Comparison of ENCODE assay signal across 1 cellular context in the genomic region with DNA sequence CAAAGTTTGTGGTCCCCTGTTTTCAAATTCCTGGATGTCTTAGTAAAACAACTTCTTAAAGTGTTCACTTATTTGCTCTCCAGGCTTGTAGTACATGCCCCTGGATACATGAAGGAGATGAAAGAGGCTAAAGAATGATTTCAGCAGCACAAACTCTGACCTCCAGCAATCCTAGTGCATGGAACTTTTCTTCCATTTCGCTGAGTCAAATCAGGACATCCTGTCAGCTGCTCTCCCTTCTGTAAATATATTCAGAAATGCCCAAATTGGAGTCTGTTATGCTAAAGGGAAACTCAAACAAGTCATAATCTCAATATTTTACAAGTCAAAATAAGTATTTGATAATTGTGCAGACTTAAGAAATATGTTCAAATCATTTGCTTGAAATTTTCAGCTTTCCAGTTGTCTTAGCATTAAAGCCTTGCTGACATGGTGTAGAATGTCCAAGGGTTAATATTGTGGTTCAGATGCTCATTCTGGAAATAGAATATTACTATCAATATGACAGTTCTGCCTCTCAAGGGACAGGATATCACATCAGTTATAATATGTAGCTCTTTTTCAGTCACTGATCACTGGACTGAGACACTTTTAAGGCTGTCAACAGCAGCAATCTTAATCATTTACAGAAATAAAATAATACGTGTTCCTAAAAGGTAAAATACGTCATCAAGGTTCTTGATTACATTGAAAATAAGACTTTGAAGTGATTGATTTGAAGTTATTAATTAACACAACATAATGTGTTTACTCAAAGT.
TF ChIP-seq lines count a peak whose summit lies in the region.

No MANE protein-coding gene starts in this region.

TF ChIP-seq in GM12878, 131 proteins besides CTCF, POLR2A, EP300 and RAD21 (continued from another document):
- TF ChIP-seq, protein P1, sequence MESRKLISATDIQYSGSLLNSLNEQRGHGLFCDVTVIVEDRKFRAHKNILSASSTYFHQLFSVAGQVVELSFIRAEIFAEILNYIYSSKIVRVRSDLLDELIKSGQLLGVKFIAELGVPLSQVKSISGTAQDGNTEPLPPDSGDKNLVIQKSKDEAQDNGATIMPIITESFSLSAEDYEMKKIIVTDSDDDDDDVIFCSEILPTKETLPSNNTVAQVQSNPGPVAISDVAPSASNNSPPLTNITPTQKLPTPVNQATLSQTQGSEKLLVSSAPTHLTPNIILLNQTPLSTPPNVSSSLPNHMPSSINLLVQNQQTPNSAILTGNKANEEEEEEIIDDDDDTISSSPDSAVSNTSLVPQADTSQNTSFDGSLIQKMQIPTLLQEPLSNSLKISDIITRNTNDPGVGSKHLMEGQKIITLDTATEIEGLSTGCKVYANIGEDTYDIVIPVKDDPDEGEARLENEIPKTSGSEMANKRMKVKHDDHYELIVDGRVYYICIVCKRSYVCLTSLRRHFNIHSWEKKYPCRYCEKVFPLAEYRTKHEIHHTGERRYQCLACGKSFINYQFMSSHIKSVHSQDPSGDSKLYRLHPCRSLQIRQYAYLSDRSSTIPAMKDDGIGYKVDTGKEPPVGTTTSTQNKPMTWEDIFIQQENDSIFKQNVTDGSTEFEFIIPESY (IDR thresholded peaks at IDR 0.05) = no peak
- no peak for TF ChIP-seq SMAD1 (IDR thresholded peaks at IDR 0.05; ENCODE audit: low read depth, partially characterized antibody)
- TF ChIP-seq ZZZ3 (IDR thresholded peaks at IDR 0.05; ENCODE audit: control insufficient read depth, insufficient read length, low read depth) = no peak
- TF ChIP-seq ZNF207 (IDR thresholded peaks at IDR 0.05; ENCODE audit: borderline replicate concordance) = no peak
- no peak for TF ChIP-seq RB1 (IDR thresholded peaks at IDR 0.05; ENCODE audit: borderline replicate concordance)
- TF ChIP-seq, protein P2, sequence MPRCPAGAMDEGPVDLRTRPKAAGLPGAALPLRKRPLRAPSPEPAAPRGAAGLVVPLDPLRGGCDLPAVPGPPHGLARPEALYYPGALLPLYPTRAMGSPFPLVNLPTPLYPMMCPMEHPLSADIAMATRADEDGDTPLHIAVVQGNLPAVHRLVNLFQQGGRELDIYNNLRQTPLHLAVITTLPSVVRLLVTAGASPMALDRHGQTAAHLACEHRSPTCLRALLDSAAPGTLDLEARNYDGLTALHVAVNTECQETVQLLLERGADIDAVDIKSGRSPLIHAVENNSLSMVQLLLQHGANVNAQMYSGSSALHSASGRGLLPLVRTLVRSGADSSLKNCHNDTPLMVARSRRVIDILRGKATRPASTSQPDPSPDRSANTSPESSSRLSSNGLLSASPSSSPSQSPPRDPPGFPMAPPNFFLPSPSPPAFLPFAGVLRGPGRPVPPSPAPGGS (IDR thresholded peaks at IDR 0.05; ENCODE audit: borderline replicate concordance, insufficient read depth, low read depth, low read length, poor library complexity, severe bottlenecking) = peak; percentile 49
- peak; percentile 97 for TF ChIP-seq MEF2B (IDR thresholded peaks at IDR 0.05; ENCODE audit: partially characterized antibody, poor library complexity, severe bottlenecking)
- TF ChIP-seq WRNIP1 (IDR thresholded peaks at IDR 0.05; ENCODE audit: borderline replicate concordance, low read depth, low read length) = no peak
- TF ChIP-seq, protein P3, sequence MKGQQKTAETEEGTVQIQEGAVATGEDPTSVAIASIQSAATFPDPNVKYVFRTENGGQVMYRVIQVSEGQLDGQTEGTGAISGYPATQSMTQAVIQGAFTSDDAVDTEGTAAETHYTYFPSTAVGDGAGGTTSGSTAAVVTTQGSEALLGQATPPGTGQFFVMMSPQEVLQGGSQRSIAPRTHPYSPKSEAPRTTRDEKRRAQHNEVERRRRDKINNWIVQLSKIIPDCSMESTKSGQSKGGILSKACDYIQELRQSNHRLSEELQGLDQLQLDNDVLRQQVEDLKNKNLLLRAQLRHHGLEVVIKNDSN (IDR thresholded peaks at IDR 0.05; ENCODE audit: borderline replicate concordance, extremely low read length, insufficient read depth, low read depth, low read length) = no peak
- TF ChIP-seq SREBF1 (IDR thresholded peaks at IDR 0.05; ENCODE audit: low read length) = no peak
- TF ChIP-seq TARDBP (IDR thresholded peaks at IDR 0.05; ENCODE audit: borderline replicate concordance) = no peak
- TF ChIP-seq HDGF (IDR thresholded peaks at IDR 0.05) = no peak
- no peak for TF ChIP-seq NBN (IDR thresholded peaks at IDR 0.05)
- TF ChIP-seq NR2F1 (conservative IDR thresholded peaks at IDR 0.05) = peak; percentile 80; the same call in 1 of the 2 replicates
- peak; percentile 63; the same call in 1 of the 2 replicates for TF ChIP-seq BMI1 (IDR thresholded peaks at IDR 0.05; ENCODE audit: borderline replicate concordance)
- TF ChIP-seq BHLHE40 (IDR thresholded peaks at IDR 0.05; ENCODE audit: borderline replicate concordance in 1 of 2, low read depth in 2 of 2, low read length in 1 of 2) = peak; percentile 30 to 31; a peak in 2 of 4 replicates
- TF ChIP-seq ZBED1 (IDR thresholded peaks at IDR 0.05; ENCODE audit: borderline replicate concordance) = peak; percentile 74; the same call in 1 of the 2 replicates
- TF ChIP-seq NFIC (IDR thresholded peaks at IDR 0.05; ENCODE audit: low read depth, low read length) = peak; percentile 98
- TF ChIP-seq EED (IDR thresholded peaks at IDR 0.05; ENCODE audit: low read depth) = peak; percentile 91
- TF ChIP-seq, protein P4, sequence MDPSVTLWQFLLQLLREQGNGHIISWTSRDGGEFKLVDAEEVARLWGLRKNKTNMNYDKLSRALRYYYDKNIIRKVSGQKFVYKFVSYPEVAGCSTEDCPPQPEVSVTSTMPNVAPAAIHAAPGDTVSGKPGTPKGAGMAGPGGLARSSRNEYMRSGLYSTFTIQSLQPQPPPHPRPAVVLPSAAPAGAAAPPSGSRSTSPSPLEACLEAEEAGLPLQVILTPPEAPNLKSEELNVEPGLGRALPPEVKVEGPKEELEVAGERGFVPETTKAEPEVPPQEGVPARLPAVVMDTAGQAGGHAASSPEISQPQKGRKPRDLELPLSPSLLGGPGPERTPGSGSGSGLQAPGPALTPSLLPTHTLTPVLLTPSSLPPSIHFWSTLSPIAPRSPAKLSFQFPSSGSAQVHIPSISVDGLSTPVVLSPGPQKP (IDR thresholded peaks at IDR 0.05; ENCODE audit: low read depth, low read length) = no peak
- TF ChIP-seq, protein P5, sequence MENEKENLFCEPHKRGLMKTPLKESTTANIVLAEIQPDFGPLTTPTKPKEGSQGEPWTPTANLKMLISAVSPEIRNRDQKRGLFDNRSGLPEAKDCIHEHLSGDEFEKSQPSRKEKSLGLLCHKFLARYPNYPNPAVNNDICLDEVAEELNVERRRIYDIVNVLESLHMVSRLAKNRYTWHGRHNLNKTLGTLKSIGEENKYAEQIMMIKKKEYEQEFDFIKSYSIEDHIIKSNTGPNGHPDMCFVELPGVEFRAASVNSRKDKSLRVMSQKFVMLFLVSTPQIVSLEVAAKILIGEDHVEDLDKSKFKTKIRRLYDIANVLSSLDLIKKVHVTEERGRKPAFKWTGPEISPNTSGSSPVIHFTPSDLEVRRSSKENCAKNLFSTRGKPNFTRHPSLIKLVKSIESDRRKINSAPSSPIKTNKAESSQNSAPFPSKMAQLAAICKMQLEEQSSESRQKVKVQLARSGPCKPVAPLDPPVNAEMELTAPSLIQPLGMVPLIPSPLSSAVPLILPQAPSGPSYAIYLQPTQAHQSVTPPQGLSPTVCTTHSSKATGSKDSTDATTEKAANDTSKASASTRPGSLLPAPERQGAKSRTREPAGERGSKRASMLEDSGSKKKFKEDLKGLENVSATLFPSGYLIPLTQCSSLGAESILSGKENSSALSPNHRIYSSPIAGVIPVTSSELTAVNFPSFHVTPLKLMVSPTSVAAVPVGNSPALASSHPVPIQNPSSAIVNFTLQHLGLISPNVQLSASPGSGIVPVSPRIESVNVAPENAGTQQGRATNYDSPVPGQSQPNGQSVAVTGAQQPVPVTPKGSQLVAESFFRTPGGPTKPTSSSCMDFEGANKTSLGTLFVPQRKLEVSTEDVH (IDR thresholded peaks at IDR 0.05; ENCODE audit: low read depth, partially characterized antibody) = no peak
- TF ChIP-seq, protein P6, sequence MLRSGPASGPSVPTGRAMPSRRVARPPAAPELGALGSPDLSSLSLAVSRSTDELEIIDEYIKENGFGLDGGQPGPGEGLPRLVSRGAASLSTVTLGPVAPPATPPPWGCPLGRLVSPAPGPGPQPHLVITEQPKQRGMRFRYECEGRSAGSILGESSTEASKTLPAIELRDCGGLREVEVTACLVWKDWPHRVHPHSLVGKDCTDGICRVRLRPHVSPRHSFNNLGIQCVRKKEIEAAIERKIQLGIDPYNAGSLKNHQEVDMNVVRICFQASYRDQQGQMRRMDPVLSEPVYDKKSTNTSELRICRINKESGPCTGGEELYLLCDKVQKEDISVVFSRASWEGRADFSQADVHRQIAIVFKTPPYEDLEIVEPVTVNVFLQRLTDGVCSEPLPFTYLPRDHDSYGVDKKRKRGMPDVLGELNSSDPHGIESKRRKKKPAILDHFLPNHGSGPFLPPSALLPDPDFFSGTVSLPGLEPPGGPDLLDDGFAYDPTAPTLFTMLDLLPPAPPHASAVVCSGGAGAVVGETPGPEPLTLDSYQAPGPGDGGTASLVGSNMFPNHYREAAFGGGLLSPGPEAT (IDR thresholded peaks at IDR 0.05; ENCODE audit: low read depth) = no peak; the same call in 1 of the 2 replicates
- TF ChIP-seq SP1 (IDR thresholded peaks at IDR 0.05; ENCODE audit: low read depth, low read length) = no peak
- TF ChIP-seq ESRRA (IDR thresholded peaks at IDR 0.05; ENCODE audit: low read length) = no peak
- TF ChIP-seq, protein P7, sequence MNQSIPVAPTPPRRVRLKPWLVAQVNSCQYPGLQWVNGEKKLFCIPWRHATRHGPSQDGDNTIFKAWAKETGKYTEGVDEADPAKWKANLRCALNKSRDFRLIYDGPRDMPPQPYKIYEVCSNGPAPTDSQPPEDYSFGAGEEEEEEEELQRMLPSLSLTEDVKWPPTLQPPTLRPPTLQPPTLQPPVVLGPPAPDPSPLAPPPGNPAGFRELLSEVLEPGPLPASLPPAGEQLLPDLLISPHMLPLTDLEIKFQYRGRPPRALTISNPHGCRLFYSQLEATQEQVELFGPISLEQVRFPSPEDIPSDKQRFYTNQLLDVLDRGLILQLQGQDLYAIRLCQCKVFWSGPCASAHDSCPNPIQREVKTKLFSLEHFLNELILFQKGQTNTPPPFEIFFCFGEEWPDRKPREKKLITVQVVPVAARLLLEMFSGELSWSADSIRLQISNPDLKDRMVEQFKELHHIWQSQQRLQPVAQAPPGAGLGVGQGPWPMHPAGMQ (IDR thresholded peaks at IDR 0.05; ENCODE audit: borderline replicate concordance) = no peak
- TF ChIP-seq SMC3 (IDR thresholded peaks at IDR 0.05; ENCODE audit: borderline replicate concordance, low read length) = no peak
- TF ChIP-seq IRF4 (IDR thresholded peaks at IDR 0.05; ENCODE audit: low read depth, low read length) = peak; percentile 63; the same call in 1 of the 2 replicates
- peak; percentile 43; the same call in 1 of the 2 replicates for TF ChIP-seq CREB1 (IDR thresholded peaks at IDR 0.05; ENCODE audit: low read depth)
- 0 out of 2 replicates have a peak, but pooled peaks have one; percentile 42 for TF ChIP-seq PAX5 (IDR thresholded peaks at IDR 0.05; ENCODE audit: borderline replicate concordance, low read depth, low read length)
- TF ChIP-seq SPI1 (IDR thresholded peaks at IDR 0.05; ENCODE audit: borderline replicate concordance, insufficient read depth, low read depth, low read length) = no peak
- no peak for TF ChIP-seq RAD51 (IDR thresholded peaks at IDR 0.05)
- TF ChIP-seq, protein P8, sequence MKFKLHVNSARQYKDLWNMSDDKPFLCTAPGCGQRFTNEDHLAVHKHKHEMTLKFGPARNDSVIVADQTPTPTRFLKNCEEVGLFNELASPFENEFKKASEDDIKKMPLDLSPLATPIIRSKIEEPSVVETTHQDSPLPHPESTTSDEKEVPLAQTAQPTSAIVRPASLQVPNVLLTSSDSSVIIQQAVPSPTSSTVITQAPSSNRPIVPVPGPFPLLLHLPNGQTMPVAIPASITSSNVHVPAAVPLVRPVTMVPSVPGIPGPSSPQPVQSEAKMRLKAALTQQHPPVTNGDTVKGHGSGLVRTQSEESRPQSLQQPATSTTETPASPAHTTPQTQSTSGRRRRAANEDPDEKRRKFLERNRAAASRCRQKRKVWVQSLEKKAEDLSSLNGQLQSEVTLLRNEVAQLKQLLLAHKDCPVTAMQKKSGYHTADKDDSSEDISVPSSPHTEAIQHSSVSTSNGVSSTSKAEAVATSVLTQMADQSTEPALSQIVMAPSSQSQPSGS (IDR thresholded peaks at IDR 0.05; ENCODE audit: low read length) = peak; percentile 87
- TF ChIP-seq NR2C2 (IDR thresholded peaks at IDR 0.05; ENCODE audit: borderline replicate concordance, control insufficient read depth, insufficient read length, low read depth) = no peak
- TF ChIP-seq IKZF1 (conservative IDR thresholded peaks at IDR 0.05) = peak; percentile 76
- TF ChIP-seq, protein P9, sequence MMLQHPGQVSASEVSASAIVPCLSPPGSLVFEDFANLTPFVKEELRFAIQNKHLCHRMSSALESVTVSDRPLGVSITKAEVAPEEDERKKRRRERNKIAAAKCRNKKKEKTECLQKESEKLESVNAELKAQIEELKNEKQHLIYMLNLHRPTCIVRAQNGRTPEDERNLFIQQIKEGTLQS (IDR thresholded peaks at IDR 0.05; ENCODE audit: borderline replicate concordance, extremely low read depth, low read depth, low read length) = no peak
